ENCODE assay signal across 10 cellular contexts in the genomic region with DNA sequence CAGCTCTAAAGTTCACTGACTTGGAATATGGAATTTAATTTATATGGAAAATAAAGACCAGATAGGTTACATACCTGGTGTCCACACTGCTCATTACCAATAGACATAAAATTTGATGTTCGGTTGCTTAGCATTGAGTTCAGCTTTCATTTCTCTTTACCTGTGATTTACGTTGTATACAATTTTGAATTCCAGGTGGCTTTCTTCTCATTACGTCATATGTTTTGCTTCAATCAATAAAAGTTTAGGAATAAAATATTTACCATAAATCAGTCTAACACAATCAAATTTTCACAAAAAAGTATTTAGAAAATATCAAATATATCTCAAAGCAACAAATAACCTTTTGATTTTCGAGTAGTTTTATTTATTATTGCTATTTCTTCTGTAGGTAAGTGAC. TPM values are rescaled to one million over a fixed set of nuclear protein-coding genes. Genes with fewer than 3 reads are reported as not detected.
"Had no signal": no experiment of that assay in that cellular context is flagged by ENCODE, and none has a peak within 500 bp of the region (broad histone marks: within the 10 kb centered on the region; RNA-seq: fewer than 3 reads in every experiment).

No MANE protein-coding gene starts in this region.

- H3K4me3 ChIP-seq: K562 had no signal

- DNase-seq: IMR-90, KBM-7, KG1 had no signal

- FAIRE-seq: HTR-8/SVneo, K562 had no signal

- ATAC-seq: K562 had no signal

- H3K27ac ChIP-seq: HL-60, KMS-11 had no signal

- H3K4me2 ChIP-seq: KMS-11 had no signal

- H3K9ac ChIP-seq: KMS-11 had no signal

RNA-seq across cellular contexts. Expression of a gene that starts 40.8 kb away (rescaled TPM):
- total RNA-seq: HT-29, HT1080, IMR-90 had no signal
- polyA plus RNA-seq: IgD-negative memory B cell, IMR-90 had no signal
